1 cellular context compared by ENCODE assay signal in the genomic region with DNA sequence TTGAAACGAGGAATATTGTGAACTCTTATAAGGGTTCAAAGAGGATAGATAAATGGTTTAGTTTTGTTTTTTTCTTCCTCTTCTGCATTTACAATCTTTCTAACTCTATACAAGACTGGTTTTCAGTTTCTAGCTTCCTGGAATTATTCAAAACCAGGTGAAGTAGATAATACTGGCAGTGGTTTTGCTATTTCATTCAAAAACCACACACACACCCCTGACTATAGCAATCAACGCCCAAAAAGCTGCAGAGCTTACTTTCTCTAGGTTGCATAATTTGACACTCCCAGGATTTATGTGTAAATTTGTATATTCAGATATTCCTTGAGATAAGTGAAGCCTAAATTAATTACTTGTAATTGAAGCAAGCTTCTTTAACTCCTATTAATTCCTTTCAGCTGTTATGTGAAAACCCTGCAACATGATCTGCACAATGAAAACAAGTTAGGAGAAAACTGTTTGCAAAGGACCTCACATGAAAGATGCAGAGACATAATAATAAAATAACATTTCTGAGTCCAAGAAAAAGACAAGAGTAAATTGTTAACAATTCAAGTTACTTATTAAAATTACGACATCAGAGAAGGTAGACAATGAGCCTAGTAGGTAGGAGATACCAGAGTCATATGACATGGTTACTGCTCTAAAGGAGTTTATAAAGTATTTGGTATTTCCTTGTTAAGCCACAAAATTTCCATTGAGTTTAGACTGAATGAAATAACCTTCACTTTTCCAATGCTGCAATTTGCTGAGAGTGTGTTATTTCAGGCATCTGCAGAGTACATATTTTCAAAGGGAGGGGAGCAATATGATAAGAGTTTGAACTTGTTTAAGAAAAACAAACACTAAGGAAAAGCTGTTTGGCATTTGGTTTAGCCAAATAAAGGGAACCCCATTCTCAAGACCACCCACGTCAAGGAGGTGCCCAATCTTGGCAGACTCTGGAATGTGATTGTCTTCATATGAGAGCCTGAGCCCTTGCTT.
A peak's percentile ranks its signal among the peaks of the same experiment; 100 is the strongest.
TF ChIP-seq lines count a peak whose summit lies in the region.

No MANE protein-coding gene starts in this region.

TF ChIP-seq in HepG2, 621 proteins besides CTCF, POLR2A, EP300 and RAD21 (continued from another document and continues in another):
- TF ChIP-seq ZNF407 (CRISPR knock-in tag; IDR thresholded peaks at IDR 0.05; ENCODE audit: not compliant biosample characterization): no peak
- no peak for TF ChIP-seq ZNF335 (CRISPR knock-in tag; IDR thresholded peaks at IDR 0.05)
- no peak for TF ChIP-seq SMYD3 (CRISPR knock-in tag; IDR thresholded peaks at IDR 0.05)
- TF ChIP-seq TSC22D2 (CRISPR knock-in tag; IDR thresholded peaks at IDR 0.05; ENCODE audit: borderline replicate concordance): no peak
- peak; percentile 67; the same call in 1 of the 2 replicates for TF ChIP-seq MED13 (CRISPR knock-in tag; IDR thresholded peaks at IDR 0.05)
- no peak for TF ChIP-seq ARHGAP35 (CRISPR knock-in tag; IDR thresholded peaks at IDR 0.05; ENCODE audit: borderline replicate concordance)
- TF ChIP-seq ZBTB7A (CRISPR knock-in tag; IDR thresholded peaks at IDR 0.05): 0 out of 2 replicates have a peak, but pooled peaks have one; percentile 14
- no peak for TF ChIP-seq NR1H2 (CRISPR knock-in tag; IDR thresholded peaks at IDR 0.05; ENCODE audit: borderline replicate concordance, low read depth)
- peak; percentile 78 to 90 for TF ChIP-seq MAFK (conservative IDR thresholded peaks at IDR 0.05 in 1 of 2, IDR thresholded peaks at IDR 0.05 in 1 of 2; ENCODE audit: low read length in 2 of 2)
- no peak for TF ChIP-seq ZNF513 (CRISPR knock-in tag; conservative IDR thresholded peaks at IDR 0.05)
- TF ChIP-seq, protein P1, sequence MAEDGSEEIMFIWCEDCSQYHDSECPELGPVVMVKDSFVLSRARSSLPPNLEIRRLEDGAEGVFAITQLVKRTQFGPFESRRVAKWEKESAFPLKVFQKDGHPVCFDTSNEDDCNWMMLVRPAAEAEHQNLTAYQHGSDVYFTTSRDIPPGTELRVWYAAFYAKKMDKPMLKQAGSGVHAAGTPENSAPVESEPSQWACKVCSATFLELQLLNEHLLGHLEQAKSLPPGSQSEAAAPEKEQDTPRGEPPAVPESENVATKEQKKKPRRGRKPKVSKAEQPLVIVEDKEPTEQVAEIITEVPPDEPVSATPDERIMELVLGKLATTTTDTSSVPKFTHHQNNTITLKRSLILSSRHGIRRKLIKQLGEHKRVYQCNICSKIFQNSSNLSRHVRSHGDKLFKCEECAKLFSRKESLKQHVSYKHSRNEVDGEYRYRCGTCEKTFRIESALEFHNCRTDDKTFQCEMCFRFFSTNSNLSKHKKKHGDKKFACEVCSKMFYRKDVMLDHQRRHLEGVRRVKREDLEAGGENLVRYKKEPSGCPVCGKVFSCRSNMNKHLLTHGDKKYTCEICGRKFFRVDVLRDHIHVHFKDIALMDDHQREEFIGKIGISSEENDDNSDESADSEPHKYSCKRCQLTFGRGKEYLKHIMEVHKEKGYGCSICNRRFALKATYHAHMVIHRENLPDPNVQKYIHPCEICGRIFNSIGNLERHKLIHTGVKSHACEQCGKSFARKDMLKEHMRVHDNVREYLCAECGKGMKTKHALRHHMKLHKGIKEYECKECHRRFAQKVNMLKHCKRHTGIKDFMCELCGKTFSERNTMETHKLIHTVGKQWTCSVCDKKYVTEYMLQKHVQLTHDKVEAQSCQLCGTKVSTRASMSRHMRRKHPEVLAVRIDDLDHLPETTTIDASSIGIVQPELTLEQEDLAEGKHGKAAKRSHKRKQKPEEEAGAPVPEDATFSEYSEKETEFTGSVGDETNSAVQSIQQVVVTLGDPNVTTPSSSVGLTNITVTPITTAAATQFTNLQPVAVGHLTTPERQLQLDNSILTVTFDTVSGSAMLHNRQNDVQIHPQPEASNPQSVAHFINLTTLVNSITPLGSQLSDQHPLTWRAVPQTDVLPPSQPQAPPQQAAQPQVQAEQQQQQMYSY (CRISPR knock-in tag; IDR thresholded peaks at IDR 0.05): no peak
- no peak for TF ChIP-seq ZNF772 (CRISPR knock-in tag; IDR thresholded peaks at IDR 0.05)
- TF ChIP-seq ZNF260 (CRISPR knock-in tag; IDR thresholded peaks at IDR 0.05; ENCODE audit: borderline replicate concordance, low read depth): no peak
- no peak for TF ChIP-seq ZNF589 (CRISPR knock-in tag; conservative IDR thresholded peaks at IDR 0.05)
- TF ChIP-seq ZNF383 (CRISPR knock-in tag; IDR thresholded peaks at IDR 0.05; ENCODE audit: borderline replicate concordance): no peak
- no peak for TF ChIP-seq ZNF564 (CRISPR knock-in tag; IDR thresholded peaks at IDR 0.05)
- no peak for TF ChIP-seq XRCC5 (optimal IDR thresholded peaks at IDR 0.05; ENCODE audit: low read length)
- TF ChIP-seq SAFB2 (CRISPR knock-in tag; IDR thresholded peaks at IDR 0.05; ENCODE audit: borderline replicate concordance, low read depth): no peak
- no peak for TF ChIP-seq ZNF577 (CRISPR knock-in tag; IDR thresholded peaks at IDR 0.05; ENCODE audit: borderline replicate concordance, low read depth)
- TF ChIP-seq ZFP1 (CRISPR knock-in tag; IDR thresholded peaks at IDR 0.05): no peak
- TF ChIP-seq, protein P2, sequence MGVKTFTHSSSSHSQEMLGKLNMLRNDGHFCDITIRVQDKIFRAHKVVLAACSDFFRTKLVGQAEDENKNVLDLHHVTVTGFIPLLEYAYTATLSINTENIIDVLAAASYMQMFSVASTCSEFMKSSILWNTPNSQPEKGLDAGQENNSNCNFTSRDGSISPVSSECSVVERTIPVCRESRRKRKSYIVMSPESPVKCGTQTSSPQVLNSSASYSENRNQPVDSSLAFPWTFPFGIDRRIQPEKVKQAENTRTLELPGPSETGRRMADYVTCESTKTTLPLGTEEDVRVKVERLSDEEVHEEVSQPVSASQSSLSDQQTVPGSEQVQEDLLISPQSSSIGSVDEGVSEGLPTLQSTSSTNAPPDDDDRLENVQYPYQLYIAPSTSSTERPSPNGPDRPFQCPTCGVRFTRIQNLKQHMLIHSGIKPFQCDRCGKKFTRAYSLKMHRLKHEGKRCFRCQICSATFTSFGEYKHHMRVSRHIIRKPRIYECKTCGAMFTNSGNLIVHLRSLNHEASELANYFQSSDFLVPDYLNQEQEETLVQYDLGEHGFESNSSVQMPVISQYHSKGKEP (CRISPR knock-in tag; IDR thresholded peaks at IDR 0.05): no peak
- no peak for TF ChIP-seq RARG (CRISPR knock-in tag; IDR thresholded peaks at IDR 0.05; ENCODE audit: low read depth)
- no peak for TF ChIP-seq KMT2B (CRISPR knock-in tag; IDR thresholded peaks at IDR 0.05)
- TF ChIP-seq SOX5 (CRISPR knock-in tag; IDR thresholded peaks at IDR 0.05; ENCODE audit: borderline replicate concordance): peak; percentile 58
- no peak for TF ChIP-seq KDM3A (CRISPR knock-in tag; IDR thresholded peaks at IDR 0.05; ENCODE audit: low read depth)
- TF ChIP-seq ZNF850 (CRISPR knock-in tag; conservative IDR thresholded peaks at IDR 0.05): no peak
- TF ChIP-seq DRAP1 (CRISPR knock-in tag; IDR thresholded peaks at IDR 0.05): peak; percentile 22; the same call in 1 of the 2 replicates
- TF ChIP-seq CCDC6 (CRISPR knock-in tag; IDR thresholded peaks at IDR 0.05): no peak
- no peak; the same call in 1 of the 2 replicates for TF ChIP-seq EHMT2 (IDR thresholded peaks at IDR 0.05; ENCODE audit: borderline replicate concordance, low read depth, low read length)
- no peak for TF ChIP-seq SP1 (IDR thresholded peaks at IDR 0.05)
- TF ChIP-seq SP1 (CRISPR knock-in tag; IDR thresholded peaks at IDR 0.05): no peak
- TF ChIP-seq ONECUT2 (CRISPR knock-in tag; IDR thresholded peaks at IDR 0.05): no peak
- no peak for TF ChIP-seq ZNF75D (CRISPR knock-in tag; IDR thresholded peaks at IDR 0.05; ENCODE audit: borderline replicate concordance)
- no peak for TF ChIP-seq ZNF644 (CRISPR knock-in tag; IDR thresholded peaks at IDR 0.05; ENCODE audit: low read depth)
- no peak for TF ChIP-seq SMARCC2 (IDR thresholded peaks at IDR 0.05)
- no peak for TF ChIP-seq SNRNP70 (IDR thresholded peaks at IDR 0.05; ENCODE audit: low read depth, low read length)
- TF ChIP-seq ZNF629 (CRISPR knock-in tag; conservative IDR thresholded peaks at IDR 0.05): no peak
- no peak for TF ChIP-seq ZBTB42 (CRISPR knock-in tag; IDR thresholded peaks at IDR 0.05)
- TF ChIP-seq SNAI1 (CRISPR knock-in tag; IDR thresholded peaks at IDR 0.05; ENCODE audit: borderline replicate concordance): no peak
- TF ChIP-seq, protein P3, sequence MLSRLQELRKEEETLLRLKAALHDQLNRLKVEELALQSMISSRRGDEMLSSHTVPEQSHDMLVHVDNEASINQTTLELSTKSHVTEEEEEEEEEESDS (CRISPR knock-in tag; IDR thresholded peaks at IDR 0.05; ENCODE audit: borderline replicate concordance): no peak
- TF ChIP-seq HDAC2 (CRISPR knock-in tag; IDR thresholded peaks at IDR 0.05): 0 out of 2 replicates have a peak, but pooled peaks have one; percentile 20
- TF ChIP-seq ZNF530 (CRISPR knock-in tag; IDR thresholded peaks at IDR 0.05; ENCODE audit: low read depth): no peak
- TF ChIP-seq TAF1 (CRISPR knock-in tag; IDR thresholded peaks at IDR 0.05): no peak
- no peak for TF ChIP-seq POLR2AphosphoS2 (IDR thresholded peaks at IDR 0.05; ENCODE audit: low read depth, low read length)
- TF ChIP-seq IRX3 (CRISPR knock-in tag; IDR thresholded peaks at IDR 0.05; ENCODE audit: borderline replicate concordance, low read depth): no peak
- TF ChIP-seq ZBTB2 (CRISPR knock-in tag; IDR thresholded peaks at IDR 0.05; ENCODE audit: low read depth): no peak
- TF ChIP-seq U2AF1 (optimal IDR thresholded peaks at IDR 0.05; ENCODE audit: low read depth, low read length): no peak
- TF ChIP-seq SUZ12 (IDR thresholded peaks at IDR 0.05; ENCODE audit: low read depth, low read length): no peak
